9 cellular contexts compared by ENCODE assay signal in genomic region chr15:90038639-90039095, GRCh38.
DNase-seq lines count a peak whose midpoint lies in the region; ATAC-seq and TF ChIP-seq lines count a peak whose summit lies in the region.
"Had no signal": no experiment of that assay in that cellular context is flagged by ENCODE, and none has a peak within 500 bp of the region (broad histone marks: within the 10 kb centered on the region; RNA-seq: fewer than 3 reads in every experiment).

No MANE protein-coding gene starts in this region.

- 0 out of 2 replicates have a peak overlapping the region, but pooled peaks have one; percentile 0 for H3K4me3 ChIP-seq in OCI-LY3 (ENCODE audit: low read length)

- DNase-seq in activated T-cell treated with anti-CD3 and anti-CD28 coated beads, Interleukin-2, amount 50 U/mL, for 24 hours: no peak
- no peak for DNase-seq in activated T-cell treated with anti-CD3 and anti-CD28 coated beads for 4 hours
- DNase-seq in epithelial cell of prostate (ENCODE audit: low read depth, low spot score): no peak
- no peak for DNase-seq in middle frontal gyrus (ENCODE audit: extremely low spot score, low spot score)
- DNase-seq in germinal center (ENCODE audit: low spot score): no peak
- DNase-seq in NCI-H1436 treated with DMSO at 0.1 percent for 48 hours (lab: John Stamatoyannopoulos, UW): no peak
- DNase-seq: NCI-H1694 treated with DMSO at 0.1 percent for 48 hours had no signal

- no peaks in the 10 kb centered on the region for H4K20me1 ChIP-seq in OCI-LY3 (ENCODE audit: insufficient read depth, low read length)

- peaks cover 33% of the 10 kb centered on the region for H3K36me3 ChIP-seq in OCI-LY3 (replicated peaks; ENCODE audit: low read depth, low read length)

- H3K9me3 Mint-ChIP-seq in activated T-cell treated with anti-CD3 and anti-CD28 coated beads, Interleukin-2, amount 50 U/mL, for 24 hours: no peaks in the 10 kb centered on the region
- H3K9me3 Mint-ChIP-seq in stimulated activated memory B cell treated with anti-CD40 and anti-IgM and Interleukin-4, amounts not matched to agents 10 μg/mL and 1 μg/mL and 100 μg/mL, for 72 hours: peaks cover 4% of the 10 kb centered on the region

- peaks cover 69% of the 10 kb centered on the region for H3K4me1 Mint-ChIP-seq in activated T-cell treated with anti-CD3 and anti-CD28 coated beads, Interleukin-2, amount 50 U/mL, for 24 hours (ENCODE audit: low read depth)
- peaks cover 73% of the 10 kb centered on the region for H3K4me1 Mint-ChIP-seq in stimulated activated memory B cell treated with anti-CD40 and anti-IgM and Interleukin-4, amounts not matched to agents 10 μg/mL and 1 μg/mL and 100 μg/mL, for 72 hours

- H3K36me3 Mint-ChIP-seq in activated T-cell treated with anti-CD3 and anti-CD28 coated beads, Interleukin-2, amount 50 U/mL, for 24 hours (ENCODE audit: low read depth): peaks cover 2% of the 10 kb centered on the region
- H3K36me3 Mint-ChIP-seq in stimulated activated memory B cell treated with anti-CD40 and anti-IgM and Interleukin-4, amounts not matched to agents 10 μg/mL and 1 μg/mL and 100 μg/mL, for 72 hours: peaks cover 27% of the 10 kb centered on the region

- no peak overlapping the region for H2AFZ ChIP-seq in OCI-LY3 (ENCODE audit: low read depth, low read length)

- peak; percentile 3 for ATAC-seq in stimulated activated memory B cell treated with anti-CD40 and anti-IgM and Interleukin-4, amounts not matched to agents 10 μg/mL and 1 μg/mL and 100 μg/mL, for 72 hours

- no peak overlapping the region for H3K4me3 Mint-ChIP-seq in activated T-cell treated with anti-CD3 and anti-CD28 coated beads, Interleukin-2, amount 50 U/mL, for 24 hours
- H3K4me3 Mint-ChIP-seq in stimulated activated memory B cell treated with anti-CD40 and anti-IgM and Interleukin-4, amounts not matched to agents 10 μg/mL and 1 μg/mL and 100 μg/mL, for 72 hours: peak overlapping the region; percentile 24

- no peak for TF ChIP-seq CTCF in OCI-LY3 (IDR thresholded peaks at IDR 0.05; ENCODE audit: low read depth, low read length)

- H3K79me2 ChIP-seq in OCI-LY3 (ENCODE audit: low read length): peaks cover 98% of the 10 kb centered on the region

- H3K4me1 ChIP-seq in OCI-LY3 (ENCODE audit: low read length): peaks cover 84% of the 10 kb centered on the region

- H3K4me2 ChIP-seq in OCI-LY3 (ENCODE audit: low read length): peak overlapping the region; percentile 33

- H3K27me3 Mint-ChIP-seq in activated T-cell treated with anti-CD3 and anti-CD28 coated beads, Interleukin-2, amount 50 U/mL, for 24 hours: no peaks in the 10 kb centered on the region
- H3K27me3 Mint-ChIP-seq in stimulated activated memory B cell treated with anti-CD40 and anti-IgM and Interleukin-4, amounts not matched to agents 10 μg/mL and 1 μg/mL and 100 μg/mL, for 72 hours: no peaks in the 10 kb centered on the region

- no peaks in the 10 kb centered on the region for H3K9me3 ChIP-seq in OCI-LY3 (ENCODE audit: insufficient read depth, low read length)

- H3K27me3 ChIP-seq in OCI-LY3 (ENCODE audit: low read depth, low read length): no peaks in the 10 kb centered on the region

- H3K9ac ChIP-seq in OCI-LY3 (ENCODE audit: low read length): peak overlapping the region; percentile 32; the same call in 1 of the 2 replicates

- H3K27ac Mint-ChIP-seq in activated T-cell treated with anti-CD3 and anti-CD28 coated beads, Interleukin-2, amount 50 U/mL, for 24 hours: peak overlapping the region; percentile 93
- H3K27ac Mint-ChIP-seq in stimulated activated memory B cell treated with anti-CD40 and anti-IgM and Interleukin-4, amounts not matched to agents 10 μg/mL and 1 μg/mL and 100 μg/mL, for 72 hours: peak overlapping the region; percentile 92

- H3K27ac ChIP-seq in OCI-LY3 (ENCODE audit: low read length) (peak overlapping the region; percentile 91), epithelial cell of prostate (peak overlapping the region; percentile 1)
